In genomic region chr1:80922906-80923305, GRCh38 we compare ENCODE assay signal across 35 cellular contexts.
DNase-seq lines count a peak whose midpoint lies in the region; ATAC-seq and TF ChIP-seq lines count a peak whose summit lies in the region.
"Had no signal": no experiment of that assay in that cellular context is flagged by ENCODE, and none has a peak within 500 bp of the region (broad histone marks: within the 10 kb centered on the region; RNA-seq: fewer than 3 reads in every experiment).

No MANE protein-coding gene starts in this region.

- H3K27me3 Mint-ChIP-seq in WTC11 (ENCODE audit: low read depth), result no peaks in the 10 kb centered on the region
- H3K27me3 Mint-ChIP-seq: B cell; CD4-positive, alpha-beta memory T cell; CD4-positive, alpha-beta T cell; CD4-positive, CD25-positive, alpha-beta regulatory T cell; CD8-positive, alpha-beta memory T cell had no signal

- POLR2A ChIA-PET in WTC11 (lab: Charles Lee), result no interaction called here

- intact Hi-C loops in breast epithelium (cut with DNase I; ENCODE audit: low total_unique reads), result no loop called here

- TF ChIP-seq POLR2A in breast epithelium (IDR thresholded peaks at IDR 0.05), result no peak

- DNase-seq in NCI-H82 (lab: John Stamatoyannopoulos, UW) (peak; percentile 10), NCI-H82 treated with DMSO at 0.1 percent for 48 hours (lab: John Stamatoyannopoulos, UW; ENCODE audit: unreplicated experiment) (no peak), H7 (peak; percentile 4), SJCRH30 (peak; percentile 75 to 86), WTC11 (ENCODE audit: low spot score) (peak; percentile 9), breast epithelium (ENCODE audit: low spot score in 2 of 2) (no peak), anterior cingulate cortex (lab: John Stamatoyannopoulos, UW) (no peak), HPDE6-E6E7 (ENCODE audit: extremely low spot score) (no peak)
- DNase-seq: 8988T; ACHN; AML-193; BE2C; C1 segment of cervical spinal cord; Caco-2; Calu3; CD4-positive, alpha-beta memory T cell; CD4-positive, alpha-beta T cell; CD4-positive, CD25-positive, alpha-beta regulatory T cell; CD8-positive, alpha-beta memory T cell; CD8-positive, alpha-beta T cell; COR-L47; DMS 273 treated with DMSO at 0.1 percent for 48 hours; DMS153; DMS53; DMS79; DMS79 treated with DMSO at 0.1 percent for 48 hours; DND-41; EL had no signal

- H3K4me3 Mint-ChIP-seq in WTC11, result no peak overlapping the region
- H3K4me3 Mint-ChIP-seq: B cell; CD14-positive monocyte; CD4-positive, alpha-beta memory T cell; CD4-positive, alpha-beta T cell; CD4-positive, CD25-positive, alpha-beta regulatory T cell; CD8-positive, alpha-beta memory T cell; CD8-positive, alpha-beta T cell had no signal

- CTCF ChIA-PET in WTC11 (lab: Charles Lee), result no interaction called here

- H3K27ac ChIP-seq in SJCRH30, result no peak overlapping the region
- no peak overlapping the region for H3K27ac ChIP-seq in breast epithelium
- H3K27ac ChIP-seq: 22Rv1; A549; BLaER1; BLaER1 treated with 17β-estradiol and CSF1 and Interleukin-3, amounts not matched to agents 10 nM and 100 nM; C4-2B had no signal

- no peaks in the 10 kb centered on the region for H3K36me3 Mint-ChIP-seq in WTC11
- H3K36me3 Mint-ChIP-seq: CD14-positive monocyte; CD4-positive, alpha-beta memory T cell; CD4-positive, CD25-positive, alpha-beta regulatory T cell; CD8-positive, alpha-beta memory T cell; CD8-positive, alpha-beta T cell had no signal

- no peaks in the 10 kb centered on the region for H3K27me3 ChIP-seq in H7 (ENCODE audit: control insufficient read depth, insufficient read depth, low read length)
- H3K27me3 ChIP-seq in SJCRH30, result no peaks in the 10 kb centered on the region
- no peaks in the 10 kb centered on the region for H3K27me3 ChIP-seq in breast epithelium
- H3K27me3 ChIP-seq: BE2C; BLaER1; BLaER1 treated with 17β-estradiol and CSF1 and Interleukin-3, amounts not matched to agents 10 nM and 100 nM had no signal

- no peak for ATAC-seq in WTC11
- ATAC-seq: A549; CD8-positive, alpha-beta T cell had no signal

- TF ChIP-seq CTCF in WTC11 (IDR thresholded peaks at IDR 0.05) (no peak), breast epithelium (IDR thresholded peaks at IDR 0.05) (no peak)

- H3K27ac Mint-ChIP-seq in WTC11, result no peak overlapping the region
- H3K27ac Mint-ChIP-seq: B cell; CD4-positive, alpha-beta memory T cell; CD4-positive, alpha-beta T cell; CD4-positive, CD25-positive, alpha-beta regulatory T cell; CD8-positive, alpha-beta memory T cell; CD8-positive, alpha-beta T cell had no signal

- H3K36me3 ChIP-seq in H7 (replicated peaks; ENCODE audit: control insufficient read depth, insufficient read depth, low read length) (no peaks in the 10 kb centered on the region), SJCRH30 (no peaks in the 10 kb centered on the region), breast epithelium (no peaks in the 10 kb centered on the region)
- H3K36me3 ChIP-seq: BE2C; BLaER1; BLaER1 treated with 17β-estradiol and CSF1 and Interleukin-3, amounts not matched to agents 10 nM and 100 nM had no signal

- no peaks in the 10 kb centered on the region for H3K9me3 ChIP-seq in SJCRH30 (replicated peaks)
- no peaks in the 10 kb centered on the region for H3K9me3 ChIP-seq in breast epithelium
- H3K9me3 ChIP-seq: A549; BE2C; BLaER1; BLaER1 treated with 17β-estradiol and CSF1 and Interleukin-3, amounts not matched to agents 10 nM and 100 nM; Caco-2 had no signal

- H3K4me1 ChIP-seq in SJCRH30 (peaks cover 15% of the 10 kb centered on the region), breast epithelium (no peaks in the 10 kb centered on the region)
- H3K4me1 ChIP-seq: A549; BE2C; BLaER1; BLaER1 treated with 17β-estradiol and CSF1 and Interleukin-3, amounts not matched to agents 10 nM and 100 nM; Caco-2 had no signal

- H3K4me3 ChIP-seq in H7 (ENCODE audit: insufficient read depth, low read depth, low read length) (no peak overlapping the region), SJCRH30 (no peak overlapping the region), breast epithelium (no peak overlapping the region)
- H3K4me3 ChIP-seq: A549; BLaER1; BLaER1 treated with 17β-estradiol and CSF1 and Interleukin-3, amounts not matched to agents 10 nM and 100 nM had no signal

- H3K9me3 Mint-ChIP-seq in WTC11, result 0 out of 2 replicates have a peak, but pooled peaks cover 7% of the 10 kb centered on the region

- H3K4me1 Mint-ChIP-seq in WTC11, result no peaks in the 10 kb centered on the region
- H3K4me1 Mint-ChIP-seq: B cell; CD4-positive, alpha-beta memory T cell; CD4-positive, CD25-positive, alpha-beta regulatory T cell; CD8-positive, alpha-beta memory T cell had no signal

TF ChIP-seq in WTC11, 78 proteins besides CTCF, POLR2A, EP300 and RAD21 (continues in another document):
- no peak for TF ChIP-seq GRHL2 (CRISPR knock-in tag; IDR thresholded peaks at IDR 0.05; ENCODE audit: insufficient replicate concordance, severe bottlenecking)
- no peak for TF ChIP-seq ZNF281 (CRISPR knock-in tag; IDR thresholded peaks at IDR 0.05)
- TF ChIP-seq SMAD3 (CRISPR knock-in tag; IDR thresholded peaks at IDR 0.05; ENCODE audit: borderline replicate concordance), result no peak
- TF ChIP-seq ZNF671 (CRISPR knock-in tag; IDR thresholded peaks at IDR 0.05), result no peak
- TF ChIP-seq NR1H2 (CRISPR knock-in tag; IDR thresholded peaks at IDR 0.05), result no peak
- TF ChIP-seq ZNF425 (CRISPR knock-in tag; conservative IDR thresholded peaks at IDR 0.05), result no peak
- TF ChIP-seq STAT6 (CRISPR knock-in tag; conservative IDR thresholded peaks at IDR 0.05; ENCODE audit: low read depth), result no peak
- TF ChIP-seq MAX (CRISPR knock-in tag; IDR thresholded peaks at IDR 0.05), result no peak
- no peak for TF ChIP-seq PRRX2 (CRISPR knock-in tag; IDR thresholded peaks at IDR 0.05)
- no peak for TF ChIP-seq MXD4 (CRISPR knock-in tag; IDR thresholded peaks at IDR 0.05; ENCODE audit: borderline replicate concordance)
- TF ChIP-seq NR3C1 (CRISPR knock-in tag; conservative IDR thresholded peaks at IDR 0.05; ENCODE audit: low read depth), result no peak

Comparison
In these comparisons a context has a peak if more than half of its experiments do, and no peak if none do; other contexts are left out.
1. DNase-seq: peak in NCI-H82 (single experiment), H7 (single experiment), SJCRH30 (2 of 2) and WTC11 (single experiment); none in NCI-H82 treated with DMSO at 0.1 percent for 48 hours (single experiment), breast epithelium (0 of 2), anterior cingulate cortex (0 of 58) and HPDE6-E6E7 (single experiment).